Comparison of ENCODE assay signal across 12 cellular contexts in genomic region chr20:34065260-34065659, GRCh38. TPM values are rescaled to one million over a fixed set of nuclear protein-coding genes. Genes with fewer than 3 reads are reported as not detected.
DNase-seq lines count a peak whose midpoint lies in the region; ATAC-seq, FAIRE-seq and TF ChIP-seq lines count a peak whose summit lies in the region.
"Had no signal": no experiment of that assay in that cellular context is flagged by ENCODE, and none has a peak within 500 bp of the region (broad histone marks: within the 10 kb centered on the region; RNA-seq: fewer than 3 reads in every experiment).

No MANE protein-coding gene starts in this region.

- H2AFZ ChIP-seq in HepG2 (ENCODE audit: low read length), result no peak overlapping the region

- no peak for TF ChIP-seq RAD21 in HepG2 (CRISPR knock-in tag; IDR thresholded peaks at IDR 0.05)

- H3K36me3 ChIP-seq in HepG2 (replicated peaks in 1 of 2; ENCODE audit: control insufficient read depth in 1 of 2, insufficient read depth in 2 of 2, low read length in 2 of 2) (peaks cover 23 to 64% of the 10 kb centered on the region in 2 experiments), right lobe of liver (no peaks in the 10 kb centered on the region), kidney epithelial cell (ENCODE audit: control insufficient read depth, insufficient read depth, low read length) (no peaks in the 10 kb centered on the region), vagina (no peaks in the 10 kb centered on the region)

- intact Hi-C loops in HepG2 (cut with micrococcal nuclease; ENCODE audit: unreplicated experiment), result no loop called here
- intact Hi-C loops in right lobe of liver (cut with DNase I), result loop anchor here in 1 of 2 donors (5.0 kb wide), 1 partner anchor 128 kb away; no protein-coding TSS in a partner anchor
- intact Hi-C loops in vagina (cut with DNase I), result no loop called here

- TF ChIP-seq CTCF in HepG2 (CRISPR knock-in tag; IDR thresholded peaks at IDR 0.05) (no peak), right lobe of liver (IDR thresholded peaks at IDR 0.05) (no peak), kidney epithelial cell (IDR thresholded peaks at IDR 0.05; ENCODE audit: insufficient read depth, low read length, poor library complexity, severe bottlenecking) (no peak), vagina (IDR thresholded peaks at IDR 0.05) (no peak)

- H3K79me2 ChIP-seq in HepG2 (ENCODE audit: insufficient read depth, low read length), result peaks cover 55% of the 10 kb centered on the region

- H3K9me3 ChIP-seq in HepG2 (ENCODE audit: low read length) (no peaks in the 10 kb centered on the region), right lobe of liver (no peaks in the 10 kb centered on the region), vagina (no peaks in the 10 kb centered on the region)

- no peak for FAIRE-seq in HepG2 (lab: Jason Lieb, UNC)
- FAIRE-seq: colon had no signal

- no TSS peak for BruUV-seq in HepG2 (replicated peaks; lab: Mats Ljungman, UMichigan)

- peaks cover 48% of the 10 kb centered on the region for H4K20me1 ChIP-seq in HepG2 (ENCODE audit: insufficient read depth, low read length)

- 96% methylated on average over 2 of the region's 2 CpGs for WGBS in HepG2 (ENCODE audit: low lambda C conversion rate)
- WGBS in right lobe of liver (ENCODE audit: insufficient coverage, low coverage, low lambda C conversion rate, missing lambda C conversion rate), result 78% methylated on average over 2 of the region's 2 CpGs

- ATAC-seq in HepG2 (no peak), right lobe of liver (no peak)

- H3K4me3 ChIP-seq in HepG2 (replicated peaks in 1 of 3; ENCODE audit: insufficient read depth in 1 of 3, low read depth in 2 of 3, low read length in 3 of 3) (no peak overlapping the region), right lobe of liver (no peak overlapping the region), kidney epithelial cell (ENCODE audit: low read depth, low read length) (no peak overlapping the region), vagina (no peak overlapping the region)

- no peaks in the 10 kb centered on the region for H3K4me1 ChIP-seq in HepG2 (ENCODE audit: insufficient read depth, low read length)
- peaks cover 0 to 10% (median 2%) of the 10 kb centered on the region in 4 donors for H3K4me1 ChIP-seq in right lobe of liver
- peaks cover 69% of the 10 kb centered on the region for H3K4me1 ChIP-seq in vagina

- no peak overlapping the region for H3K4me2 ChIP-seq in HepG2 (ENCODE audit: low read depth, low read length)

- TF ChIP-seq POLR2A in HepG2 (IDR thresholded peaks at IDR 0.05; ENCODE audit: insufficient read depth in 1 of 2, low read depth in 2 of 2, low read length in 2 of 2) (no peak), right lobe of liver (IDR thresholded peaks at IDR 0.05) (no peak), vagina (IDR thresholded peaks at IDR 0.05) (no peak)

- CTCF ChIA-PET in HepG2 (lab: Yijun Ruan, JAX; ENCODE audit: low intra/inter-chr PET ratio, low total read pairs), result no interaction called here

- in situ Hi-C loops in HepG2 (cut with HindIII; ENCODE audit: extremely low pct_ligation_motif_present, low pct_unique_long_range_greater_than_20kb), result loop anchor here (5.0 kb wide), 1 partner anchor 133 kb away; no protein-coding TSS in a partner anchor

- POLR2A ChIA-PET in HepG2 (lab: Yijun Ruan, JAX), result interaction anchor here (1.4 kb wide), 1 partner anchor 72 kb away, joined by 6 read pairs; the partner anchor contains the start of gene RALY

- no peak overlapping the region for H3K27ac ChIP-seq in HepG2 (ENCODE audit: extremely low read length, insufficient read depth, low read length)
- no peak overlapping the region for H3K27ac ChIP-seq in right lobe of liver
- peak overlapping the region; percentile 64 for H3K27ac ChIP-seq in vagina

- H3K9ac ChIP-seq in HepG2 (ENCODE audit: insufficient read depth, low read depth, low read length), result no peak overlapping the region

- no peak for DNase-seq in HepG2 (ENCODE audit: low spot score)
- no peak for DNase-seq in right lobe of liver
- DNase-seq in astrocyte of the hippocampus (ENCODE audit: low read depth, low spot score), result peak; percentile 82
- DNase-seq in kidney epithelial cell (ENCODE audit: low read depth), result peak; percentile 37
- no peak for DNase-seq in vagina (ENCODE audit: extremely low spot score in 2 of 2)
- no peak for DNase-seq in OCI-M1 (lab: John Stamatoyannopoulos, UW)
- DNase-seq in iPS-NIHi7 (ENCODE audit: extremely low spot score), result no peak
- no peak for DNase-seq in SHP77 (lab: John Stamatoyannopoulos, UW)
- DNase-seq: KBM-7, NCI-H446, SW 1271 had no signal

- TF ChIP-seq EP300 in HepG2 (IDR thresholded peaks at IDR 0.05; ENCODE audit: low read depth in 2 of 2, low read length in 2 of 2) (no peak), HepG2 (CRISPR knock-in tag; IDR thresholded peaks at IDR 0.05; ENCODE audit: borderline replicate concordance) (no peak)

- H3K27me3 ChIP-seq in HepG2 (ENCODE audit: control insufficient read depth in 1 of 2, insufficient read depth in 2 of 2, low read length in 2 of 2) (no peaks in the 10 kb centered on the region), right lobe of liver (no peaks in the 10 kb centered on the region), kidney epithelial cell (ENCODE audit: control insufficient read depth, insufficient read depth, low read length) (no peaks in the 10 kb centered on the region), vagina (no peaks in the 10 kb centered on the region)

TF ChIP-seq in HepG2, 621 proteins besides CTCF, POLR2A, EP300 and RAD21:
- TF ChIP-seq ARID2 (CRISPR knock-in tag; IDR thresholded peaks at IDR 0.05; ENCODE audit: borderline replicate concordance), result no peak
- TF ChIP-seq TCF12 (IDR thresholded peaks at IDR 0.05), result 0 out of 2 replicates have a peak, but pooled peaks have one; percentile 29
- TF ChIP-seq TCF12 (CRISPR knock-in tag; IDR thresholded peaks at IDR 0.05), result no peak
- peak; percentile 86 for TF ChIP-seq RBM22 (optimal IDR thresholded peaks at IDR 0.05; ENCODE audit: low read length)
- TF ChIP-seq HDAC1 (CRISPR knock-in tag; IDR thresholded peaks at IDR 0.05), result no peak
- TF ChIP-seq ZNF614 (CRISPR knock-in tag; IDR thresholded peaks at IDR 0.05; ENCODE audit: borderline replicate concordance), result no peak
- peak; percentile 21; the same call in 1 of the 2 replicates for TF ChIP-seq ZNF615 (CRISPR knock-in tag; IDR thresholded peaks at IDR 0.05; ENCODE audit: borderline replicate concordance)

RNA-seq across cellular contexts. Expression of gene EIF2S2, which starts 46.8 kb away (rescaled TPM):
- total RNA-seq in HepG2 (2016; rRNA removed; fragmentation: Illumina TruSeq; extraction: Trizol) (213 and 316 TPM in 2 replicates), right lobe of liver (10 to 100 TPM; 16.7 to 50.6 (median 30.8) TPM), kidney epithelial cell (118 and 132 TPM in 2 replicates), vagina (34.6 TPM)
- total RNA-seq in HepG2 (2016; cell fraction: cytosol; rRNA removed; fragmentation: Illumina TruSeq; extraction: Trizol; ENCODE audit: low read depth), result 51.0 and 51.7 TPM in 2 replicates
- total RNA-seq in HepG2 (2016; cell fraction: insoluble cytoplasmic fraction; rRNA removed; fragmentation: Illumina TruSeq; extraction: Trizol), result 208 and 329 TPM in 2 replicates
- total RNA-seq in HepG2 (2016; cell fraction: membrane; rRNA removed; fragmentation: Illumina TruSeq; extraction: Trizol), result 97.8 and 98.8 TPM in 2 replicates
- 76.0 and 84.1 TPM in 2 replicates for total RNA-seq in HepG2 (2016; cell fraction: nucleus; rRNA removed; fragmentation: Illumina TruSeq; extraction: Trizol)
- polyA plus RNA-seq in HepG2 (2011; rRNA removed), result 102 and 126 TPM in 2 replicates
- polyA plus RNA-seq in HepG2 (2011; cell fraction: cytosol; rRNA removed), result 63.0 and 92.8 TPM in 2 replicates
- polyA plus RNA-seq in HepG2 (2011; cell fraction: nucleus; rRNA removed), result 22.9 and 30.3 TPM in 2 replicates
- 143 and 178 TPM in 2 replicates for polyA plus RNA-seq in HepG2 (2012)
- 36.0 and 36.2 TPM in 2 replicates for polyA plus RNA-seq in HepG2 (2016; cell fraction: cytosol; fragmentation: Illumina TruSeq; extraction: Trizol; ENCODE audit: low read depth)
- 299 and 317 TPM in 2 replicates for polyA plus RNA-seq in HepG2 (2016; cell fraction: insoluble cytoplasmic fraction; fragmentation: Illumina TruSeq; extraction: Trizol; ENCODE audit: low read depth)
- 66.5 and 67.3 TPM in 2 replicates for polyA plus RNA-seq in HepG2 (2016; cell fraction: membrane; fragmentation: Illumina TruSeq; extraction: Trizol; ENCODE audit: low read depth)
- polyA plus RNA-seq in HepG2 (2016; cell fraction: nucleus; fragmentation: Illumina TruSeq; extraction: Trizol; ENCODE audit: insufficient read depth, low read depth), result 111 and 114 TPM in 2 replicates
- polyA minus RNA-seq in HepG2 (2011; rRNA and poly(A)+ RNA removed; ENCODE audit: low replicate concordance), result 27.1 and 39.1 TPM in 2 replicates
- 55.0 and 56.6 TPM in 2 replicates for polyA minus RNA-seq in HepG2 (2011; cell fraction: cytosol; rRNA and poly(A)+ RNA removed)
- 34.4 and 37.0 TPM in 2 replicates for polyA minus RNA-seq in HepG2 (2011; cell fraction: nucleus; rRNA and poly(A)+ RNA removed)

Comparison
In these comparisons a context has a peak if more than half of its experiments do, and no peak if none do; other contexts are left out.
1. DNase-seq: peak in astrocyte of the hippocampus (single experiment) and kidney epithelial cell (single experiment); none in HepG2 (single experiment), right lobe of liver (0 of 3), vagina (0 of 2), OCI-M1 (single experiment), iPS-NIHi7 (single experiment) and SHP77 (0 of 2).